In genomic region chr2:176104338-176105077, GRCh38 we compare ENCODE assay signal across 11 cellular contexts. TPM values are rescaled to one million over a fixed set of nuclear protein-coding genes. Genes with fewer than 3 reads are reported as not detected.
DNase-seq lines count a peak whose midpoint lies in the region; ATAC-seq and TF ChIP-seq lines count a peak whose summit lies in the region.
"Had no signal": no experiment of that assay in that cellular context is flagged by ENCODE, and none has a peak within 500 bp of the region (broad histone marks: within the 10 kb centered on the region; RNA-seq: fewer than 3 reads in every experiment).

No MANE protein-coding gene starts in this region.

- peaks cover 53% of the 10 kb centered on the region for H3K27me3 Mint-ChIP-seq in Caco-2 (ENCODE audit: insufficient read depth, unreplicated experiment)

- H3K9me3 ChIP-seq in Caco-2 (no peaks in the 10 kb centered on the region), ovary (peaks cover 0 to 3% of the 10 kb centered on the region in 2 donors)
- H3K9me3 ChIP-seq: tibial nerve had no signal

- H3K9me3 Mint-ChIP-seq in Caco-2 (ENCODE audit: unreplicated experiment): no peaks in the 10 kb centered on the region

- H3K27ac ChIP-seq in coronary artery (no peak overlapping the region), ovary (no peak overlapping the region)
- H3K27ac ChIP-seq: tibial nerve had no signal

- DNase-seq in Caco-2 (no peak), HT1080 (ENCODE audit: low read depth) (peak; percentile 48), coronary artery (ENCODE audit: low spot score) (no peak), ovary (peak in 1 of 5 donors; percentile 15), NCI-H1092 treated with DMSO at 0.1 percent for 48 hours (lab: John Stamatoyannopoulos, UW) (no peak), NCI-H2081 treated with DMSO at 0.1 percent for 48 hours (lab: John Stamatoyannopoulos, UW) (no peak), anterior cingulate cortex (lab: John Stamatoyannopoulos, UW) (no peak)
- DNase-seq: NCI-H526 had no signal

- no peak for TF ChIP-seq POLR2A in ovary (IDR thresholded peaks at IDR 0.05)

- no peaks in the 10 kb centered on the region for H3K36me3 ChIP-seq in Caco-2 (ENCODE audit: control insufficient read depth, insufficient read depth, low read length)
- H3K36me3 ChIP-seq in ovary: no peaks in the 10 kb centered on the region
- H3K36me3 ChIP-seq: tibial nerve had no signal

- CTCF ChIA-PET in Caco-2 (lab: Charles Lee): no interaction called here

- no peak for ATAC-seq in GM21515 (IDR thresholded peaks at IDR 0.05; ENCODE audit: unreplicated experiment)

- H3K4me3 Mint-ChIP-seq in Caco-2 (ENCODE audit: unreplicated experiment): peak overlapping the region; percentile 23

- no peak overlapping the region for H3K27ac Mint-ChIP-seq in Caco-2 (ENCODE audit: unreplicated experiment)

- H3K36me3 Mint-ChIP-seq in Caco-2 (ENCODE audit: insufficient read depth, unreplicated experiment): no peaks in the 10 kb centered on the region

- POLR2A ChIA-PET in Caco-2 (lab: Charles Lee): no interaction called here

- TF ChIP-seq EP300 in ovary (IDR thresholded peaks at IDR 0.05): no peak

- BruUV-seq in Caco-2 (replicated peaks; lab: Mats Ljungman, UMichigan): no TSS peak

- intact Hi-C loops in Caco-2 (cut with micrococcal nuclease; ENCODE audit: unreplicated experiment) (no loop called here), ovary (cut with DNase I) (loop anchor here in 2 of 4 donors (5.0 to 10.0 kb wide), 2 partner anchors 417 to 1770 kb away; partner anchors contain the start of gene SP9 (in 1 of the 2))

- TF ChIP-seq CTCF in Caco-2 (IDR thresholded peaks at IDR 0.05; ENCODE audit: insufficient read depth in 1 of 2, low read depth in 1 of 2, low read length in 1 of 2, severe bottlenecking in 1 of 2, unreplicated experiment in 1 of 2): no peak
- no peak for TF ChIP-seq CTCF in coronary artery (IDR thresholded peaks at IDR 0.05)
- TF ChIP-seq CTCF in ovary (IDR thresholded peaks at IDR 0.05): no peak

- peaks cover 10% of the 10 kb centered on the region for H3K27me3 ChIP-seq in Caco-2 (replicated peaks; ENCODE audit: control insufficient read depth, insufficient read depth, low read length)
- H3K27me3 ChIP-seq in ovary: peaks cover 6% of the 10 kb centered on the region

- H3K4me1 Mint-ChIP-seq in Caco-2 (ENCODE audit: low read depth, unreplicated experiment): peaks cover 15% of the 10 kb centered on the region

- 6 to 14% (median 6%) methylated on average over 46 to 56 of the region's 56 CpGs for WGBS in ovary, 3 donors

- H3K4me3 ChIP-seq in Caco-2 (ENCODE audit: low read depth, low read length): no peak overlapping the region
- peak overlapping the region; percentile 53 for H3K4me3 ChIP-seq in coronary artery
- H3K4me3 ChIP-seq in ovary: peak overlapping the region; percentile 32

- H3K4me1 ChIP-seq in Caco-2 (peaks cover 15% of the 10 kb centered on the region), ovary (ENCODE audit: insufficient read depth) (peaks cover 5% of the 10 kb centered on the region)

RNA-seq across cellular contexts. Expression of gene HOXD11, which starts 2.6 kb away (rescaled TPM):
- total RNA-seq in Caco-2 (2022) (not detected in 2 replicates), ovary (1 to 10 TPM in 2 of 7 donors, under 1 TPM in 1, not detected in 4; 0.61 to 1.3 (median 1.1) TPM)
- 6.4 and 8.9 TPM in 2 replicates for total RNA-seq in HT1080 (2014; rRNA removed; shearing (Covaris generic))
- 4.8 and 6.2 TPM in 2 replicates for polyA plus RNA-seq in HT1080 (2015; cell fraction: cytosol; rRNA removed)
- 10.6 and 11.0 TPM in 2 replicates for polyA plus RNA-seq in HT1080 (2015; cell fraction: nucleus; rRNA removed)
- polyA plus RNA-seq in ovary: under 1 TPM; 0.07 to 0.48 TPM
- total RNA-seq: cerebellum had no signal

RNA-seq across cellular contexts. Expression of gene HOXD12, which starts 4.9 kb away (rescaled TPM):
- total RNA-seq in Caco-2 (2022) (not detected in 2 replicates), ovary (not detected)
- total RNA-seq in HT1080 (2014; rRNA removed; shearing (Covaris generic)): 0.10 TPM in 1 of 2 replicates, not detected in the other
- 0.21 TPM in 1 of 2 replicates, not detected in the other for polyA plus RNA-seq in HT1080 (2015; cell fraction: cytosol; rRNA removed)
- polyA plus RNA-seq in HT1080 (2015; cell fraction: nucleus; rRNA removed): not detected in 2 replicates
- not detected for polyA plus RNA-seq in ovary
- total RNA-seq: cerebellum, tibial nerve had no signal

RNA-seq across cellular contexts. Expression of gene HOXD13, which starts 12.0 kb away (rescaled TPM):
- total RNA-seq in Caco-2 (2022) (not detected in 2 replicates), ovary (not detected)
- total RNA-seq in HT1080 (2014; rRNA removed; shearing (Covaris generic)): 2.6 and 3.2 TPM in 2 replicates
- 1.8 and 2.4 TPM in 2 replicates for polyA plus RNA-seq in HT1080 (2015; cell fraction: cytosol; rRNA removed)
- polyA plus RNA-seq in HT1080 (2015; cell fraction: nucleus; rRNA removed): 0.99 and 1.1 TPM in 2 replicates
- polyA plus RNA-seq in ovary: not detected
- total RNA-seq: cerebellum had no signal

RNA-seq across cellular contexts. Expression of gene HOXD10, which starts 12.1 kb away (rescaled TPM):
- total RNA-seq in Caco-2 (2022): not detected in 2 replicates
- total RNA-seq in HT1080 (2014; rRNA removed; shearing (Covaris generic)): 8.6 and 10.5 TPM in 2 replicates
- 3.3 and 4.7 TPM in 2 replicates for polyA plus RNA-seq in HT1080 (2015; cell fraction: cytosol; rRNA removed)
- 13.0 and 19.5 TPM in 2 replicates for polyA plus RNA-seq in HT1080 (2015; cell fraction: nucleus; rRNA removed)
- total RNA-seq in ovary: 1 to 10 TPM in 4 of 7 donors, under 1 TPM in 3; 0.38 to 3.2 (median 1.0) TPM
- 1 to 10 TPM; 1.1 to 8.1 TPM for polyA plus RNA-seq in ovary
- total RNA-seq: cerebellum had no signal

RNA-seq across cellular contexts. Expression of gene HOXD9, which starts 18.0 kb away (rescaled TPM):
- not detected in 2 replicates for total RNA-seq in Caco-2 (2022)
- total RNA-seq in HT1080 (2014; rRNA removed; shearing (Covaris generic)): 0.53 and 1.7 TPM in 2 replicates
- polyA plus RNA-seq in HT1080 (2015; cell fraction: cytosol; rRNA removed): 2.3 and 3.5 TPM in 2 replicates
- 10.4 and 10.5 TPM in 2 replicates for polyA plus RNA-seq in HT1080 (2015; cell fraction: nucleus; rRNA removed)
- 10 to 100 TPM in 6 of 7 donors, 1 to 10 TPM in 1; 9.7 to 20.6 (median 12.8) TPM for total RNA-seq in ovary
- 10 to 100 TPM; 11.7 to 13.0 TPM for polyA plus RNA-seq in ovary
- total RNA-seq: cerebellum had no signal
